In the genomic region with DNA sequence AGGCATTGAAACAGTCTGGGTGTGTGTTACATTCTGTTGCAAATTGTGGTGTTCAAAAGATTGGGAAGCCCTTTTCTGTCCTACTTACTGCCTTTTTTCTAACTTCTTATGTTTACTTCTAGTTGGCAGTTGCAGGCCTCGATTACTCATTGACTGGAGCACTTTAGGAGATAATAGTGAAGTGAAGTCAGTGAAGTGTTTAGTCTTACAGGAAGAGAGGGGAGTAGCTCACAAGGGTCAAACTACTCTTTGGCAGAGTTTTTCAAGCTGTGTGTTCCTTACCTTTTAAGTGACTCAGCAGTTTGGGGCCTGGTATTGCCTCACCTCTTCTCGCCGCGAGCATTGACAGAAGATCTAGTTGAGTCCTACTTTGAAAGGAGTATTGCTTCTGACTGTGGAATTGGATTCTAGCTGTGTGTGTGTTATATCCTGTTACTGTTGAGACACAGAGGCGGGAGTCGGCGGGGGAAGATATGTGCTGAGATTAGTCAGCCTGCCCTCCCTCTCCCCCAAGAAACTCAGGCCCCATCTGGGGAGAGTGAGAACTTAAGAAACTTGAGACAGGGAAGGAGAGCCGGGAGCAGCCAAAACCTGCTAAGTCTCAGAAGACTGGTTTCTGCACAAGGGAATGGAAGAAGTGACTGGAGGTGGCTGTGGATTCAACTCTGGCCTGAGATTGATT, we compare ENCODE assay signal across 1 cellular context.
A peak's percentile ranks its signal among the peaks of the same experiment; 100 is the strongest.
TF ChIP-seq lines count a peak whose summit lies in the region.

No MANE protein-coding gene starts in this region.

TF ChIP-seq in endothelial cell of umbilical vein, 7 proteins besides CTCF, POLR2A, EP300 and RAD21:
- TF ChIP-seq FOS (IDR thresholded peaks at IDR 0.05; ENCODE audit: borderline replicate concordance, insufficient read depth, low read length) (peak; percentile 49), JUN (IDR thresholded peaks at IDR 0.05; ENCODE audit: borderline replicate concordance, insufficient read depth, insufficient read length, low read depth) (no peak), GATA2 (IDR thresholded peaks at IDR 0.05; ENCODE audit: insufficient read depth, insufficient read length, low read depth, low read length) (peak; percentile 64), EZH2 (IDR thresholded peaks at IDR 0.05; ENCODE audit: borderline replicate concordance, low read depth, low read length, severe bottlenecking) (no peak)
- TF ChIP-seq, protein P1, sequence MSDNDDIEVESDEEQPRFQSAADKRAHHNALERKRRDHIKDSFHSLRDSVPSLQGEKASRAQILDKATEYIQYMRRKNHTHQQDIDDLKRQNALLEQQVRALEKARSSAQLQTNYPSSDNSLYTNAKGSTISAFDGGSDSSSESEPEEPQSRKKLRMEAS (IDR thresholded peaks at IDR 0.05; ENCODE audit: insufficient read depth, insufficient read length) = no peak
